ENCODE assay signal across 14 cellular contexts in genomic region chr10:131737543-131738395, GRCh38.
"Had no signal": no experiment of that assay in that cellular context is flagged by ENCODE, and none has a peak within 500 bp of the region (broad histone marks: within the 10 kb centered on the region; RNA-seq: fewer than 3 reads in every experiment).

No MANE protein-coding gene starts in this region.

- DNase-seq: activated CD4-positive, alpha-beta T cell treated with anti-CD3 and anti-CD28 coated beads for 1 hour; activated CD4-positive, alpha-beta T cell treated with anti-CD3 and anti-CD28 coated beads, Interleukin-2, amount 50 U/mL, for 4 hours; activated effector memory CD4-positive, alpha-beta T cell treated with Interleukin-2 at 50 U/mL for 16 hours; activated T-cell treated with anti-CD3 and anti-CD28 coated beads, Interleukin-2, amount 50 U/mL, for 4 hours; amniotic stem cell; body of pancreas; effector memory CD4-positive, alpha-beta T cell; stimulated activated CD4-positive, alpha-beta T cell treated with anti-CD3 and anti-CD28 coated beads, Interleukin-15, amount 100 ng/mL, for 24 hours; stimulated activated CD4-positive, alpha-beta T cell treated with anti-CD3 and anti-CD28 coated beads, Interleukin-4, amount 100 ng/mL, for 1 hour; stimulated activated naive CD4-positive, alpha-beta T cell had no signal

- ATAC-seq: activated T-cell treated with anti-CD3 and anti-CD28 coated beads, Interleukin-2, amount 50 U/mL, for 4 hours; body of pancreas; left colon had no signal

- H3K4me1 ChIP-seq: body of pancreas, parathyroid adenoma, suprapubic skin had no signal

- H3K27me3 ChIP-seq: body of pancreas had no signal

- H3K4me3 ChIP-seq: body of pancreas, lung, suprapubic skin had no signal

- H3K9me3 ChIP-seq: suprapubic skin had no signal

- H3K27ac ChIP-seq: body of pancreas, parathyroid adenoma, suprapubic skin had no signal

- H3K36me3 ChIP-seq: suprapubic skin had no signal
